ENCODE assay signal across 17 cellular contexts in genomic region chr12:89376202-89376529, GRCh38. TPM values are rescaled to one million over a fixed set of nuclear protein-coding genes. Genes with fewer than 3 reads are reported as not detected.
A peak's percentile ranks its signal among the peaks of the same experiment; 100 is the strongest.
DNase-seq lines count a peak whose midpoint lies in the region; ATAC-seq, FAIRE-seq and TF ChIP-seq lines count a peak whose summit lies in the region.
"Had no signal": no experiment of that assay in that cellular context is flagged by ENCODE, and none has a peak within 500 bp of the region (broad histone marks: within the 10 kb centered on the region; RNA-seq: fewer than 3 reads in every experiment).

No MANE protein-coding gene starts in this region.

- H3K4me1 Mint-ChIP-seq in activated CD4-positive, alpha-beta T cell treated with anti-CD3 and anti-CD28 coated beads, Interleukin-2, amount 10 ng/mL, durations not matched to agents 24 days and 14 days: peaks cover 28% of the 10 kb centered on the region
- peaks cover 23% of the 10 kb centered on the region for H3K4me1 Mint-ChIP-seq in endodermal cell

- H3K36me3 ChIP-seq in endothelial cell of umbilical vein (ENCODE audit: control insufficient read depth in 2 of 2, extremely low read depth in 1 of 2, insufficient read depth in 2 of 2, low read length in 2 of 2): no peaks in the 10 kb centered on the region
- H3K36me3 ChIP-seq in endodermal cell (ENCODE audit: control insufficient read depth, insufficient read depth, low read length): no peaks in the 10 kb centered on the region
- H3K36me3 ChIP-seq in suprapubic skin: no peaks in the 10 kb centered on the region

- intact Hi-C loops in activated CD4-positive, alpha-beta T cell treated with anti-CD3 and anti-CD28 coated beads, Interleukin-2, amount 10 ng/mL, durations not matched to agents 24 days and 14 days (cut with micrococcal nuclease): loop anchor here (1.0 kb wide), 1 partner anchor 22 kb away; no protein-coding TSS in a partner anchor
- intact Hi-C loops in endothelial cell of umbilical vein (cut with micrococcal nuclease): loop anchor here (1.0 kb wide), 2 partner anchors 8 to 14 kb away; no protein-coding TSS in a partner anchor

- H3K27ac ChIP-seq in VCaP (peak overlapping the region; percentile 94), endothelial cell of umbilical vein (ENCODE audit: insufficient read depth, low read depth, low read length) (peak overlapping the region; percentile 90), endodermal cell (ENCODE audit: low read depth, low read length) (no peak overlapping the region), suprapubic skin (no peak overlapping the region)
- H3K27ac ChIP-seq: C4-2B, SK-N-MC had no signal

- H3K4me1 ChIP-seq in endothelial cell of umbilical vein (ENCODE audit: control insufficient read depth, extremely low read depth, insufficient read depth, low read length): peaks cover 56% of the 10 kb centered on the region
- peaks cover 15% of the 10 kb centered on the region for H3K4me1 ChIP-seq in endodermal cell (ENCODE audit: control insufficient read depth, insufficient read depth, low read length)
- H3K4me1 ChIP-seq in suprapubic skin: peaks cover 19% of the 10 kb centered on the region

- no peak overlapping the region for H3K4me3 ChIP-seq in endothelial cell of umbilical vein (replicated peaks in 1 of 3; ENCODE audit: insufficient read depth in 1 of 3, low read depth in 1 of 3, low read length in 3 of 3)
- H3K4me3 ChIP-seq in endodermal cell (ENCODE audit: low read length): no peak overlapping the region
- H3K4me3 ChIP-seq in suprapubic skin: no peak overlapping the region
- H3K4me3 ChIP-seq: SK-N-MC had no signal

- DNase-seq in activated CD4-positive, alpha-beta T cell treated with anti-CD3 and anti-CD28 coated beads, Interleukin-2, amount 10 ng/mL, durations not matched to agents 24 days and 14 days: no peak
- no peak for DNase-seq in activated CD4-positive, alpha-beta T cell treated with anti-CD3 and anti-CD28 coated beads, Interleukin-2, amount 50 U/mL, for 48 hours
- DNase-seq in endothelial cell of umbilical vein (ENCODE audit: low read depth, low spot score) (no peak), endodermal cell (no peak), suprapubic skin (ENCODE audit: low spot score in 2 of 2) (no peak), erythroblast (lab: John Stamatoyannopoulos, UW) (no peak)
- no peak for DNase-seq in stimulated activated naive CD8-positive, alpha-beta T cell treated with anti-CD3 and anti-CD28 coated beads, Interleukin-15, Interleukin-2, amounts not matched to agents 100 U/mL and 50 U/mL, for 24 hours
- DNase-seq: activated gamma-delta T cell treated with Interleukin-2 at 50 U/mL for 16 hours; effector CD8-positive, alpha-beta T cell; hippocampal formation; NCI-H1048; NCI-H69; OCI-M1 had no signal

- H3K27me3 ChIP-seq in endothelial cell of umbilical vein (ENCODE audit: control insufficient read depth in 2 of 2, insufficient read depth in 2 of 2, low read length in 2 of 2) (no peaks in the 10 kb centered on the region), endodermal cell (ENCODE audit: control insufficient read depth, insufficient read depth, low read length, poor library complexity, severe bottlenecking) (no peaks in the 10 kb centered on the region), suprapubic skin (no peaks in the 10 kb centered on the region)

- H3K4me2 ChIP-seq in endothelial cell of umbilical vein (ENCODE audit: insufficient read depth, low read length): peak overlapping the region; percentile 58

- H3K27ac Mint-ChIP-seq in activated CD4-positive, alpha-beta T cell treated with anti-CD3 and anti-CD28 coated beads, Interleukin-2, amount 10 ng/mL, durations not matched to agents 24 days and 14 days: peak overlapping the region; percentile 63
- no peak overlapping the region for H3K27ac Mint-ChIP-seq in endodermal cell

- ATAC-seq in stimulated activated naive CD8-positive, alpha-beta T cell treated with anti-CD3 and anti-CD28 coated beads, Interleukin-15, Interleukin-2, amounts not matched to agents 100 U/mL and 50 U/mL, for 24 hours: peak; percentile 8

- TF ChIP-seq CTCF in VCaP (conservative IDR thresholded peaks at IDR 0.05): no peak
- no peak for TF ChIP-seq CTCF in endothelial cell of umbilical vein (IDR thresholded peaks at IDR 0.05; ENCODE audit: extremely low read depth in 1 of 2, insufficient read depth in 1 of 2, low read depth in 1 of 2, low read length in 2 of 2)
- no peak for TF ChIP-seq CTCF in endodermal cell (conservative IDR thresholded peaks at IDR 0.05)
- TF ChIP-seq CTCF in suprapubic skin (IDR thresholded peaks at IDR 0.05): no peak

- dilution Hi-C loops in endothelial cell of umbilical vein (cut with MboI; ENCODE audit: extremely low pct_ligation_motif_present, low sequenced_read_pairs): no loop called here

- TF ChIP-seq EP300 in suprapubic skin (IDR thresholded peaks at IDR 0.05): no peak

- no peak for FAIRE-seq in endothelial cell of umbilical vein (lab: Jason Lieb, UNC)
- FAIRE-seq: A204.1 had no signal

- H3K9me3 Mint-ChIP-seq in activated CD4-positive, alpha-beta T cell treated with anti-CD3 and anti-CD28 coated beads, Interleukin-2, amount 10 ng/mL, durations not matched to agents 24 days and 14 days: peaks cover 6% of the 10 kb centered on the region
- H3K9me3 Mint-ChIP-seq in endodermal cell: peaks cover 7% of the 10 kb centered on the region

- 85 to 100% methylated on average over 1 of the region's 1 CpG for WGBS in endodermal cell (ENCODE audit: insufficient coverage in 1 of 2, insufficient read length in 1 of 2), 2 experiments
- 65% methylated on average over 1 of the region's 1 CpG for WGBS in suprapubic skin

- H3K9me3 ChIP-seq in endothelial cell of umbilical vein (replicated peaks; ENCODE audit: control insufficient read depth, insufficient read depth, low read length) (no peaks in the 10 kb centered on the region), endodermal cell (ENCODE audit: control insufficient read depth, low read length) (peaks cover 6% of the 10 kb centered on the region), suprapubic skin (no peaks in the 10 kb centered on the region)

- CTCF ChIA-PET in endothelial cell of umbilical vein (lab: Charles Lee): interaction anchor here (0.7 to 9.2 kb wide), 2 partner anchors 23 to 83 kb away, joined by 3 to 49 read pairs; partner anchors contain the start of gene DUSP6

- no peaks in the 10 kb centered on the region for H3K79me2 ChIP-seq in endothelial cell of umbilical vein (ENCODE audit: control insufficient read depth, insufficient read depth, low read length)

- peak overlapping the region; percentile 9 for H3K4me3 Mint-ChIP-seq in activated CD4-positive, alpha-beta T cell treated with anti-CD3 and anti-CD28 coated beads, Interleukin-2, amount 10 ng/mL, durations not matched to agents 24 days and 14 days
- H3K4me3 Mint-ChIP-seq in endodermal cell: no peak overlapping the region

- POLR2A ChIA-PET in endothelial cell of umbilical vein (lab: Charles Lee): no interaction called here

- H3K9ac ChIP-seq in endothelial cell of umbilical vein (replicated peaks; ENCODE audit: extremely low read depth, insufficient read depth, low read length) (no peak overlapping the region), endodermal cell (ENCODE audit: extremely low read depth, low read length, poor library complexity, severe bottlenecking) (no peak overlapping the region)

- H3K36me3 Mint-ChIP-seq in activated CD4-positive, alpha-beta T cell treated with anti-CD3 and anti-CD28 coated beads, Interleukin-2, amount 10 ng/mL, durations not matched to agents 24 days and 14 days (ENCODE audit: low read depth): peaks cover 4% of the 10 kb centered on the region
- H3K36me3 Mint-ChIP-seq in endodermal cell (ENCODE audit: low read depth): peaks cover 4% of the 10 kb centered on the region

- BruUV-seq in endothelial cell of umbilical vein (replicated peaks; lab: Mats Ljungman, UMichigan): no TSS peak

- H2AFZ ChIP-seq in endothelial cell of umbilical vein (ENCODE audit: low read depth, low read length): no peak overlapping the region

- H3K9me1 ChIP-seq in endothelial cell of umbilical vein (replicated peaks; ENCODE audit: control insufficient read depth, extremely low read depth, insufficient read depth, low read length): no peaks in the 10 kb centered on the region

- H4K20me1 ChIP-seq in endothelial cell of umbilical vein (replicated peaks; ENCODE audit: control insufficient read depth, extremely low read depth, insufficient read depth, low read length): no peaks in the 10 kb centered on the region

- TF ChIP-seq POLR2A in endothelial cell of umbilical vein (IDR thresholded peaks at IDR 0.05; ENCODE audit: low read depth, low read length) (no peak), suprapubic skin (IDR thresholded peaks at IDR 0.05) (no peak), erythroblast (IDR thresholded peaks at IDR 0.05; ENCODE audit: low read length) (no peak)

- H3K27me3 Mint-ChIP-seq in activated CD4-positive, alpha-beta T cell treated with anti-CD3 and anti-CD28 coated beads, Interleukin-2, amount 10 ng/mL, durations not matched to agents 24 days and 14 days: no peaks in the 10 kb centered on the region
- no peaks in the 10 kb centered on the region for H3K27me3 Mint-ChIP-seq in endodermal cell (ENCODE audit: insufficient read depth)

TF ChIP-seq in endothelial cell of umbilical vein, 7 proteins besides CTCF, POLR2A, EP300 and RAD21 (continues in another document):
- TF ChIP-seq GATA2 (IDR thresholded peaks at IDR 0.05; ENCODE audit: insufficient read depth, insufficient read length, low read depth, low read length) (peak; percentile 92), JUN (IDR thresholded peaks at IDR 0.05; ENCODE audit: borderline replicate concordance, insufficient read depth, insufficient read length, low read depth) (no peak), MYC (IDR thresholded peaks at IDR 0.05; ENCODE audit: low read depth, low read length) (no peak), EZH2 (IDR thresholded peaks at IDR 0.05; ENCODE audit: borderline replicate concordance, low read depth, low read length, severe bottlenecking) (no peak), POLR2AphosphoS5 (IDR thresholded peaks at IDR 0.05; ENCODE audit: insufficient read depth, low read depth, low read length) (no peak), FOS (IDR thresholded peaks at IDR 0.05; ENCODE audit: borderline replicate concordance, insufficient read depth, low read length) (no peak)

RNA-seq across cellular contexts. Expression of gene DUSP6, which starts 23.9 kb away (rescaled TPM):
- 95.5 and 96.7 TPM in 2 replicates for total RNA-seq in activated CD4-positive, alpha-beta T cell treated with anti-CD3 and anti-CD28 coated beads, Interleukin-2, amount 10 ng/mL, durations not matched to agents 24 days and 14 days
- 148 and 200 TPM in 2 replicates for total RNA-seq in endothelial cell of umbilical vein
- polyA plus RNA-seq in endothelial cell of umbilical vein: 149 and 171 TPM in 2 replicates
- 139 and 150 TPM in 2 replicates for polyA plus RNA-seq in endothelial cell of umbilical vein (2011; cell fraction: cytosol; rRNA removed)
- 438 and 510 TPM in 2 replicates for polyA plus RNA-seq in endothelial cell of umbilical vein (2011; cell fraction: nucleus; rRNA removed)
- polyA plus RNA-seq in endothelial cell of umbilical vein (2012): 142 and 205 TPM in 2 replicates
- polyA minus RNA-seq in endothelial cell of umbilical vein: 318 and 353 TPM in 2 replicates
- polyA minus RNA-seq in endothelial cell of umbilical vein (2011; cell fraction: cytosol; rRNA and poly(A)+ RNA removed): 2.6 TPM
- 428 and 523 TPM in 2 replicates for polyA minus RNA-seq in endothelial cell of umbilical vein (2011; cell fraction: nucleus; rRNA and poly(A)+ RNA removed)
- 100 to 1,000 TPM in 1 of 2 donors, 10 to 100 TPM in 1; 85.9 to 123 TPM for total RNA-seq in endodermal cell
- 98.6 TPM for polyA plus RNA-seq in endodermal cell (2013, experiment 1 of 2)
- 99.0 TPM for polyA plus RNA-seq in endodermal cell (2013, experiment 2 of 2)
- total RNA-seq in suprapubic skin: 10 to 100 TPM; 50.8 to 69.2 (median 59.7) TPM

Comparison
In these comparisons a context has a peak if more than half of its experiments do, and no peak if none do; other contexts are left out.
1. H3K27ac ChIP-seq: peak in VCaP (single experiment) and endothelial cell of umbilical vein (single experiment); none in endodermal cell (single experiment) and suprapubic skin (single experiment).